13 cellular contexts compared by ENCODE assay signal in genomic region chr1:42186172-42186571, GRCh38. TPM values are rescaled to one million over a fixed set of nuclear protein-coding genes. Genes with fewer than 3 reads are reported as not detected.
DNase-seq lines count a peak whose midpoint lies in the region; ATAC-seq and TF ChIP-seq lines count a peak whose summit lies in the region.
"Had no signal": no experiment of that assay in that cellular context is flagged by ENCODE, and none has a peak within 500 bp of the region (broad histone marks: within the 10 kb centered on the region; RNA-seq: fewer than 3 reads in every experiment).

No MANE protein-coding gene starts in this region.

- H3K9ac ChIP-seq in IMR-90 (ENCODE audit: low read depth, low read length) (no peak overlapping the region), endodermal cell (ENCODE audit: extremely low read depth, low read length, poor library complexity, severe bottlenecking) (no peak overlapping the region)

- H2BK15ac ChIP-seq in IMR-90 (ENCODE audit: low read depth, low read length): no peak overlapping the region

- no peak overlapping the region for H3K4me2 ChIP-seq in IMR-90 (ENCODE audit: low read depth, low read length)

- TF ChIP-seq RAD21 in IMR-90 (IDR thresholded peaks at IDR 0.05; ENCODE audit: low read length): no peak

- CTCF ChIA-PET in IMR-90 (lab: Yijun Ruan, JAX): no interaction called here

- 0 out of 2 replicates have a peak, but pooled peaks cover 3% of the 10 kb centered on the region for H3K9me1 ChIP-seq in IMR-90 (ENCODE audit: insufficient read depth, low read length)

- no peak overlapping the region for H3K14ac ChIP-seq in IMR-90 (replicated peaks; ENCODE audit: low read depth, low read length)

- H4K20me1 ChIP-seq in IMR-90 (ENCODE audit: insufficient read depth, low read length): no peaks in the 10 kb centered on the region; the same call in 1 of the 2 replicates

- no peak overlapping the region for H2BK5ac ChIP-seq in IMR-90 (ENCODE audit: low read depth, low read length, poor library complexity, severe bottlenecking)

- peaks cover 0 to 9% of the 10 kb centered on the region in 2 experiments; a peak in 2 of 4 replicates for H3K79me1 ChIP-seq in IMR-90 (ENCODE audit: low read depth in 1 of 2, low read length in 2 of 2)

- H3K4me3 ChIP-seq in IMR-90 (ENCODE audit: insufficient read depth, low read depth, low read length): no peak overlapping the region
- no peak overlapping the region for H3K4me3 ChIP-seq in endodermal cell (ENCODE audit: low read length)

- H2AK5ac ChIP-seq in IMR-90 (ENCODE audit: low read depth, low read length): no peak overlapping the region

- no peak overlapping the region for H4K8ac ChIP-seq in IMR-90 (ENCODE audit: low read depth in 2 of 2, low read length in 2 of 2)

- H3K4me1 ChIP-seq in IMR-90 (ENCODE audit: control insufficient read depth, insufficient read depth, low read length): no peaks in the 10 kb centered on the region
- peaks cover 5% of the 10 kb centered on the region for H3K4me1 ChIP-seq in endodermal cell (ENCODE audit: control insufficient read depth, insufficient read depth, low read length)

- no peak overlapping the region for H4K91ac ChIP-seq in IMR-90 (ENCODE audit: insufficient read depth, low read depth, low read length)

- no peak overlapping the region for H3K4ac ChIP-seq in IMR-90 (ENCODE audit: low read depth, low read length)

- peak; percentile 63 for ATAC-seq in IMR-90 (ENCODE audit: low read depth)

- intact Hi-C loops in IMR-90 (cut with micrococcal nuclease): no loop called here

- H3K9me3 Mint-ChIP-seq in nephron progenitor cell (no peaks in the 10 kb centered on the region), endodermal cell (no peaks in the 10 kb centered on the region)

- dilution Hi-C loops in IMR-90 (cut with HindIII; ENCODE audit: low sequenced_read_pairs, unreplicated experiment): no loop called here

- no peak overlapping the region for H2AK9ac ChIP-seq in IMR-90 (replicated peaks; ENCODE audit: low read depth, low read length, poor library complexity)

- no peak overlapping the region for H2AFZ ChIP-seq in IMR-90 (replicated peaks; ENCODE audit: low read length, poor library complexity)

- DNase-seq in EH (ENCODE audit: low read depth) (peak; percentile 81), IMR-90 (peak; percentile 57), dedifferentiated amniotic fluid mesenchymal stem cell (ENCODE audit: extremely low spot score) (peak; percentile 47), nephron progenitor cell (no peak), nucleus accumbens (lab: John Stamatoyannopoulos, UW) (no peak), endodermal cell (no peak), SIG-M5 (lab: John Stamatoyannopoulos, UW) (no peak)
- DNase-seq: activated CD4-positive, CD25-positive, alpha-beta regulatory T cell treated with anti-CD3 and anti-CD28 coated beads, Interleukin-2, amount 50 U/mL, for 72 hours; DND-41; NCI-H1930; retina had no signal

- H2BK20ac ChIP-seq in IMR-90 (ENCODE audit: low read depth, low read length): no peak overlapping the region

- POLR2A ChIA-PET in IMR-90 (lab: Charles Lee; ENCODE audit: unreplicated experiment): no interaction called here

- H3K27ac ChIP-seq in IMR-90 (ENCODE audit: insufficient read depth, low read length): no peak overlapping the region
- H3K27ac ChIP-seq in endodermal cell (ENCODE audit: low read depth, low read length): no peak overlapping the region

- TF ChIP-seq POLR2A in IMR-90 (IDR thresholded peaks at IDR 0.05; ENCODE audit: low read depth, low read length): no peak

- TF ChIP-seq CTCF in IMR-90 (conservative IDR thresholded peaks at IDR 0.05; ENCODE audit: low read depth, low read length) (no peak), nephron progenitor cell (IDR thresholded peaks at IDR 0.05) (no peak), endodermal cell (conservative IDR thresholded peaks at IDR 0.05) (no peak)

- no peak overlapping the region for H3K23ac ChIP-seq in IMR-90 (ENCODE audit: low read depth, low read length)

- H3K27me3 Mint-ChIP-seq in nephron progenitor cell (ENCODE audit: low read depth, poor library complexity) (no peaks in the 10 kb centered on the region), endodermal cell (ENCODE audit: insufficient read depth) (no peaks in the 10 kb centered on the region)
- H3K27me3 Mint-ChIP-seq: activated naive CD8-positive, alpha-beta T cell had no signal

- H3K4me1 Mint-ChIP-seq in nephron progenitor cell (no peaks in the 10 kb centered on the region), endodermal cell (peaks cover 9% of the 10 kb centered on the region)

- H3K27me3 ChIP-seq in IMR-90 (ENCODE audit: control insufficient read depth, insufficient read depth, low read length) (no peaks in the 10 kb centered on the region), endodermal cell (ENCODE audit: control insufficient read depth, insufficient read depth, low read length, poor library complexity, severe bottlenecking) (no peaks in the 10 kb centered on the region)

- no peaks in the 10 kb centered on the region for H3K9me3 ChIP-seq in IMR-90 (ENCODE audit: control insufficient read depth, insufficient read depth, low read length)
- no peaks in the 10 kb centered on the region for H3K9me3 ChIP-seq in endodermal cell (ENCODE audit: control insufficient read depth, low read length)

- H3K36me3 Mint-ChIP-seq in nephron progenitor cell (ENCODE audit: low read depth): peaks cover 62% of the 10 kb centered on the region
- H3K36me3 Mint-ChIP-seq in endodermal cell (ENCODE audit: low read depth): peaks cover 58% of the 10 kb centered on the region

- H3K18ac ChIP-seq in IMR-90 (ENCODE audit: low read depth, low read length): no peak overlapping the region

- no peak overlapping the region for H2BK120ac ChIP-seq in IMR-90 (ENCODE audit: low read depth, low read length)

- H3K4me3 Mint-ChIP-seq in nephron progenitor cell (no peak overlapping the region), endodermal cell (no peak overlapping the region)
- H3K4me3 Mint-ChIP-seq: activated naive CD8-positive, alpha-beta T cell had no signal

- in situ Hi-C loops in IMR-90 (cut with MboI; ENCODE audit: low sequenced_read_pairs): no loop called here

- H4K5ac ChIP-seq in IMR-90 (ENCODE audit: low read depth, low read length): no peak overlapping the region

- H3K56ac ChIP-seq in IMR-90 (ENCODE audit: extremely low read depth, insufficient read depth, low read length): no peak overlapping the region

- WGBS in IMR-90 (ENCODE audit: extremely low coverage in 2 of 2, insufficient read length in 1 of 2), 2 experiments: 0% methylated on average over 1 of the region's 3 CpGs; no CpG with 5 or more reads in 1 of the 2 experiments
- 89 to 98% methylated on average over 1 to 3 of the region's 3 CpGs for WGBS in endodermal cell (ENCODE audit: insufficient coverage in 1 of 2, insufficient read length in 1 of 2), 2 experiments

- H3K27ac Mint-ChIP-seq in nephron progenitor cell (peak overlapping the region; percentile 16), endodermal cell (no peak overlapping the region)
- H3K27ac Mint-ChIP-seq: activated naive CD8-positive, alpha-beta T cell had no signal

- no TSS peak for BruUV-seq in IMR-90 (replicated peaks; lab: Mats Ljungman, UMichigan)

- H3K36me3 ChIP-seq in IMR-90 (ENCODE audit: control insufficient read depth, insufficient read depth, low read length) (peaks cover 13% of the 10 kb centered on the region), endodermal cell (ENCODE audit: control insufficient read depth, insufficient read depth, low read length) (peaks cover 74% of the 10 kb centered on the region)

TF ChIP-seq in IMR-90, 13 proteins besides CTCF, POLR2A, EP300 and RAD21 (continues in another document):
- TF ChIP-seq RCOR1 (IDR thresholded peaks at IDR 0.05; ENCODE audit: insufficient replicate concordance, low read length) (no peak), SMC3 (IDR thresholded peaks at IDR 0.05; ENCODE audit: low read depth, low read length) (no peak), ELK1 (IDR thresholded peaks at IDR 0.05; ENCODE audit: borderline replicate concordance, low read depth, low read length) (no peak), MAZ (IDR thresholded peaks at IDR 0.05; ENCODE audit: borderline replicate concordance, low read depth, low read length) (no peak), CEBPB (IDR thresholded peaks at IDR 0.05; ENCODE audit: low read depth, low read length) (no peak), FOS (IDR thresholded peaks at IDR 0.05; ENCODE audit: low read depth, low read length) (no peak), USF2 (IDR thresholded peaks at IDR 0.05; ENCODE audit: low read depth, low read length) (no peak), BHLHE40 (IDR thresholded peaks at IDR 0.05; ENCODE audit: low read depth, low read length) (no peak), NFE2L2 (IDR thresholded peaks at IDR 0.05; ENCODE audit: low read depth, low read length) (no peak), CHD1 (IDR thresholded peaks at IDR 0.05; ENCODE audit: low read depth, low read length) (no peak)

RNA-seq across cellular contexts. Expression of gene GUCA2A, which starts 21.6 kb away (rescaled TPM):
- total RNA-seq in IMR-90 (2012; rRNA removed) (not detected in 2 replicates), endodermal cell (1 to 10 TPM in 1 of 2 donors, not detected in 1; 1.9 TPM)
- polyA plus RNA-seq in IMR-90 (2012; rRNA removed): not detected in 2 replicates
- not detected in 2 replicates for polyA plus RNA-seq in IMR-90 (2012; cell fraction: cytosol; rRNA removed)
- polyA plus RNA-seq in IMR-90 (2012; cell fraction: nucleus; rRNA removed; ENCODE audit: low replicate concordance): not detected in 2 replicates
- polyA plus RNA-seq in endodermal cell (2013, experiment 1 of 2): 1.1 TPM
- 0.95 TPM for polyA plus RNA-seq in endodermal cell (2013, experiment 2 of 2)
- total RNA-seq: temporal lobe had no signal

RNA-seq across cellular contexts. Expression of gene GUCA2B, which starts 33.0 kb away (rescaled TPM):
- not detected in 2 replicates for total RNA-seq in IMR-90 (2012; rRNA removed)
- polyA plus RNA-seq in IMR-90 (2012; rRNA removed): not detected in 2 replicates
- not detected in 2 replicates for polyA plus RNA-seq in IMR-90 (2012; cell fraction: cytosol; rRNA removed)
- polyA plus RNA-seq in IMR-90 (2012; cell fraction: nucleus; rRNA removed; ENCODE audit: low replicate concordance): not detected in 2 replicates
- total RNA-seq in endodermal cell: not detected
- not detected for polyA plus RNA-seq in endodermal cell (2013, experiment 1 of 2)
- polyA plus RNA-seq in endodermal cell (2013, experiment 2 of 2): not detected
- total RNA-seq: temporal lobe had no signal

Comparison
In these comparisons a context has a peak if more than half of its experiments do, and no peak if none do; other contexts are left out.
1. DNase-seq: peak in EH (single experiment), IMR-90 (single experiment) and dedifferentiated amniotic fluid mesenchymal stem cell (single experiment); none in nephron progenitor cell (single experiment), nucleus accumbens (0 of 56), endodermal cell (single experiment) and SIG-M5 (single experiment).